Comparison of ENCODE assay signal across 1 cellular context in the genomic region with DNA sequence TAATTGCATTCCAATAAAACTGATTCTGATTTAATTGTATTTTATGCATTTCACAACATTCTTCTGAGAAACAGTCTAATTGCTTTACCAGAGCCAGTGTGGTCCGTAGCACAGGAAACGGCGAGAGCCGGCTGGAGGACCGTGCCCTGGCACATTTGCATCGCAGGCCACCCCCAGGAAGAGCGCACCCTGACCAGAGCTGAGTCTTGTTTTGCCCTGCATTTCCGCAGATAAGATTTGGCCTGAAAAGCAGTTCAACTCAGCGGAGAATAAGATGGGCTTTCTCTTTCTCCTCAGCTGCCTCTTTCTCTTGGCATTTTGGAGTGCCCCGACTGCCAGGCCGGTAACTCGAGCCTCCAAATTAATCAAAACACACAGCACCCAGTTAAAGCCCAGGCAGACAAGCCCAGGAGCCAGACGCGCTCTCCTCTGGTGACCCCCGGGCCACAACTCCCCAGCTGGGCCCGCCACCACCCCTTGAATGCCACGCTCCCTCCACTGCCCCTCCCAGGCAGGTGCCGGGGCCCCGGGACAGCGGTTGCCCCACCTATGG.
TF ChIP-seq lines count a peak whose summit lies in the region.

No MANE protein-coding gene starts in this region.

TF ChIP-seq in H1, 55 proteins besides CTCF, POLR2A, EP300 and RAD21:
- TF ChIP-seq, protein P1, sequence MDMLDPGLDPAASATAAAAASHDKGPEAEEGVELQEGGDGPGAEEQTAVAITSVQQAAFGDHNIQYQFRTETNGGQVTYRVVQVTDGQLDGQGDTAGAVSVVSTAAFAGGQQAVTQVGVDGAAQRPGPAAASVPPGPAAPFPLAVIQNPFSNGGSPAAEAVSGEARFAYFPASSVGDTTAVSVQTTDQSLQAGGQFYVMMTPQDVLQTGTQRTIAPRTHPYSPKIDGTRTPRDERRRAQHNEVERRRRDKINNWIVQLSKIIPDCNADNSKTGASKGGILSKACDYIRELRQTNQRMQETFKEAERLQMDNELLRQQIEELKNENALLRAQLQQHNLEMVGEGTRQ (IDR thresholded peaks at IDR 0.05; ENCODE audit: low read length), result no peak
- TF ChIP-seq KDM1A (IDR thresholded peaks at IDR 0.05; ENCODE audit: borderline replicate concordance, low read length) (no peak), TAF7 (optimal IDR thresholded peaks at IDR 0.05; ENCODE audit: borderline replicate concordance, low read depth, low read length) (no peak), SIN3A (conservative IDR thresholded peaks at IDR 0.05 in 1 of 2, IDR thresholded peaks at IDR 0.05 in 1 of 2; ENCODE audit: low read depth in 1 of 2, low read length in 2 of 2) (0 out of 4 replicates have a peak, but pooled peaks of 1 of the 2 experiments have one; percentile 37), HDAC6 (IDR thresholded peaks at IDR 0.05; ENCODE audit: low read depth, low read length) (no peak), CREB1 (IDR thresholded peaks at IDR 0.05) (no peak), RNF2 (IDR thresholded peaks at IDR 0.05; ENCODE audit: borderline replicate concordance, low read depth, low read length, missing control alignments, poor library complexity, severe bottlenecking) (no peak)
